ENCODE assay signal across 8 cellular contexts in genomic region chr12:62604373-62604772, GRCh38.
DNase-seq lines count a peak whose midpoint lies in the region; ATAC-seq, FAIRE-seq and TF ChIP-seq lines count a peak whose summit lies in the region.

No MANE protein-coding gene starts in this region.

- H4K20me1 ChIP-seq in astrocyte (ENCODE audit: insufficient read depth, low read length) = peaks cover 32% of the 10 kb centered on the region

- H3K4me2 ChIP-seq in astrocyte (ENCODE audit: low read length) = peak overlapping the region; percentile 92

- DNase-seq in cardiac muscle cell (ENCODE audit: low read depth in 1 of 2, low spot score in 1 of 2) (no peak), cardiac septum (ENCODE audit: low spot score) (no peak), astrocyte (ENCODE audit: low read depth) (no peak), lower lobe of right lung (no peak), upper lobe of left lung (no peak), Ammon's horn (ENCODE audit: low spot score) (no peak), midbrain (lab: John Stamatoyannopoulos, UW) (no peak)
- DNase-seq in activated CD4-positive, alpha-beta T cell treated with anti-CD3 and anti-CD28 coated beads, Interleukin-2, amount 50 U/mL, for 1 hour = no peak

- no peak for TF ChIP-seq EP300 in upper lobe of left lung (IDR thresholded peaks at IDR 0.05)

- peaks cover 79% of the 10 kb centered on the region for H3K79me2 ChIP-seq in astrocyte (ENCODE audit: insufficient read depth, low read length)

- H3K27me3 Mint-ChIP-seq in astrocyte (ENCODE audit: low read depth, unreplicated experiment) = no peaks in the 10 kb centered on the region

- no peaks in the 10 kb centered on the region for H3K9me3 Mint-ChIP-seq in astrocyte (ENCODE audit: unreplicated experiment)

- H3K27ac ChIP-seq in cardiac muscle cell (no peak overlapping the region), astrocyte (ENCODE audit: low read depth, low read length) (peak overlapping the region; percentile 99), lower lobe of right lung (peak overlapping the region; percentile 99), upper lobe of left lung (peak overlapping the region in 3 of 4 donors; percentile 95 to 100 (median 100))

- H3K36me3 ChIP-seq in cardiac muscle cell = no peaks in the 10 kb centered on the region
- H3K36me3 ChIP-seq in astrocyte (ENCODE audit: insufficient read depth, low read length) = no peaks in the 10 kb centered on the region
- no peaks in the 10 kb centered on the region for H3K36me3 ChIP-seq in lower lobe of right lung
- H3K36me3 ChIP-seq in upper lobe of left lung = peaks cover 0 to 3% (median 0%) of the 10 kb centered on the region in 4 donors

- intact Hi-C loops in cardiac septum (cut with DNase I) = loop anchor here (5.0 kb wide), 1 partner anchor 98 kb away; no protein-coding TSS in a partner anchor
- intact Hi-C loops in lower lobe of right lung (cut with DNase I) = no loop called here

- TF ChIP-seq CTCF in cardiac muscle cell (IDR thresholded peaks at IDR 0.05; ENCODE audit: low read depth, low read length) = no peak
- TF ChIP-seq CTCF in astrocyte (IDR thresholded peaks at IDR 0.05; ENCODE audit: insufficient read depth, low read depth, low read length) = no peak
- no peak for TF ChIP-seq CTCF in lower lobe of right lung (IDR thresholded peaks at IDR 0.05)
- no peak for TF ChIP-seq CTCF in upper lobe of left lung (IDR thresholded peaks at IDR 0.05)

- FAIRE-seq in astrocyte (lab: Jason Lieb, UNC) = no peak

- H3K36me3 Mint-ChIP-seq in astrocyte (ENCODE audit: low read depth, unreplicated experiment) = peaks cover 4% of the 10 kb centered on the region

- H3K27me3 ChIP-seq in cardiac muscle cell (no peaks in the 10 kb centered on the region), astrocyte (ENCODE audit: insufficient read depth, low read length) (no peaks in the 10 kb centered on the region), lower lobe of right lung (ENCODE audit: low read depth) (no peaks in the 10 kb centered on the region), upper lobe of left lung (no peaks in the 10 kb centered on the region)

- peak overlapping the region; percentile 100 for H3K9ac ChIP-seq in astrocyte (ENCODE audit: low read length)

- no peak for ATAC-seq in lower lobe of right lung
- ATAC-seq in upper lobe of left lung (ENCODE audit: low FRiP score in 2 of 2) = no peak

- peak overlapping the region; percentile 57 for H3K4me3 ChIP-seq in cardiac muscle cell
- peak overlapping the region; percentile 99 for H3K4me3 ChIP-seq in astrocyte (ENCODE audit: insufficient read depth, low read depth, low read length)
- H3K4me3 ChIP-seq in lower lobe of right lung = peak overlapping the region; percentile 81
- H3K4me3 ChIP-seq in upper lobe of left lung = peak overlapping the region; percentile 66 to 92 (median 66)

- H3K4me3 Mint-ChIP-seq in astrocyte (ENCODE audit: unreplicated experiment) = peak overlapping the region; percentile 93

- H3K4me1 Mint-ChIP-seq in astrocyte (ENCODE audit: low read depth, unreplicated experiment) = peaks cover 20% of the 10 kb centered on the region

- no peaks in the 10 kb centered on the region for H3K9me3 ChIP-seq in cardiac muscle cell (ENCODE audit: low read depth)
- H3K9me3 ChIP-seq in astrocyte (ENCODE audit: insufficient read depth, low read depth, low read length) = no peaks in the 10 kb centered on the region
- H3K9me3 ChIP-seq in lower lobe of right lung = no peaks in the 10 kb centered on the region
- no peaks in the 10 kb centered on the region for H3K9me3 ChIP-seq in upper lobe of left lung

- peaks cover 18% of the 10 kb centered on the region for H3K4me1 ChIP-seq in cardiac muscle cell (ENCODE audit: low read depth)
- H3K4me1 ChIP-seq in astrocyte (ENCODE audit: insufficient read depth, low read length) = peaks cover 6% of the 10 kb centered on the region
- H3K4me1 ChIP-seq in lower lobe of right lung = peaks cover 35% of the 10 kb centered on the region
- peaks cover 22 to 31% (median 25%) of the 10 kb centered on the region in 4 donors for H3K4me1 ChIP-seq in upper lobe of left lung

- H3K27ac Mint-ChIP-seq in astrocyte (ENCODE audit: unreplicated experiment) = peak overlapping the region; percentile 70

- no peak overlapping the region for H2AFZ ChIP-seq in astrocyte (ENCODE audit: low read depth, low read length)

- 21 to 32% methylated on average over 1 of the region's 1 CpG for WGBS in upper lobe of left lung, 2 donors

- no peak for TF ChIP-seq POLR2A in upper lobe of left lung (IDR thresholded peaks at IDR 0.05)
